In genomic region chr1:27830621-27831424, GRCh38 we compare ENCODE assay signal across 8 cellular contexts.
DNase-seq lines count a peak whose midpoint lies in the region; ATAC-seq and TF ChIP-seq lines count a peak whose summit lies in the region.

Gene PPP1R8 (plus strand): TSS chr1:27830782. CDS start chr1:27830836, 54 bp downstream.

- H3K4me3 ChIP-seq in AG10803 (ENCODE audit: low read length): peak within 1 kb of the TSS; percentile 93

- peak; percentile 95 for ATAC-seq in GM19043 (IDR thresholded peaks at IDR 0.05; ENCODE audit: low read depth, unreplicated experiment)
- peak; percentile 94 for ATAC-seq in HG03432 (IDR thresholded peaks at IDR 0.05; ENCODE audit: unreplicated experiment)

- no peaks in the 10 kb centered on the region for H3K27me3 ChIP-seq in layer of hippocampus (ENCODE audit: control insufficient read depth, insufficient read depth, low read length)

- DNase-seq in AG10803 (ENCODE audit: low read depth): peak; percentile 95
- DNase-seq in NCI-H510A treated with DMSO at 0.1 percent for 48 hours (lab: John Stamatoyannopoulos, UW): peak; percentile 94
- peak; percentile 87 to 88 for DNase-seq in activated CD4-positive, alpha-beta T cell treated with anti-CD3 and anti-CD28 coated beads for 4 hours
- peak; percentile 78 to 80 for DNase-seq in stimulated activated CD4-positive, alpha-beta T cell treated with anti-CD3 and anti-CD28 coated beads, Interleukin-1b, Interleukin-23, amount 100 ng/mL, for 4 hours (ENCODE audit: low read depth in 2 of 2)

- H3K27ac ChIP-seq in cingulate gyrus (ENCODE audit: low read depth, low read length) (peak within 1 kb of the TSS; percentile 98), layer of hippocampus (ENCODE audit: low read depth, low read length) (peak within 1 kb of the TSS; percentile 89)

- TF ChIP-seq CTCF in AG10803 (conservative IDR thresholded peaks at IDR 0.05; ENCODE audit: low read length): no peak

Comparison
In these comparisons a context has a peak if more than half of its experiments do, and no peak if none do; other contexts are left out.
1. Peak in every context shown above with its lines: DNase-seq, ATAC-seq, H3K4me3 ChIP-seq and H3K27ac ChIP-seq.